Comparison of ENCODE assay signal across 8 cellular contexts in the genomic region with DNA sequence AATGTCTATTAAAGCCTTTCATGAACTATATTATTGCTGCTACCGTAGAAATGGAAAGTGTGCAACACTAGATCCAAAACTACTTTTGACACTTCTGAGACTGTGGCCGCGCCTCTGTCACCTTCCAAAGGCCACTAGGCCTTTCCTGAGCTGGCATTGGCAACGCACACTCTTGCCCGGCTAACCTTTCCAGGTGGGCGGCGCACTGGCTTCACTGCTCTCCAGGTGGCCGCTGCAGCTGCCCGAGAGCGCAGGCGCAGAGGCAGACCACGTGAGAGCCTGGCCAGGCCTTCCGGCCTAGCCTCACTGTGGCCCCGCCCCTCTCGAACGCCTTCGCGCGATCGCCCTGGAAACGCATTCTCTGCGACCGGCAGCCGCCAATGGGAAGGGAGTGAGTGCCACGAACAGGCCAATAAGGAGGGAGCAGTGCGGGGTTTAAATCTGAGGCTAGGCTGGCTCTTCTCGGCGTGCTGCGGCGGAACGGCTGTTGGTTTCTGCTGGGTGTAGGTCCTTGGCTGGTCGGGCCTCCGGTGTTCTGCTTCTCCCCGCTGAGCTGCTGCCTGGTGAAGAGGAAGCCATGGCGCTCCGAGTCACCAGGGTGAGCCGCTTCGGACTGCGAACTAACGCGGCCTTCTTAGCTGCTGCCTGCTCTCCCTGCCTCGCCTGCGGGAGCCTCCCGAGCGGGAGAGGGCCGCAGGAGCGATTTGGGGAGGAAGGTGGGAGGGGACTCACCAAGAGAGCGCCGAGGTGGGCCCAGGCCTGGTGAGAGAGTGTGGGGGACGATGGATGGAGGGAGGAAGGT. TPM values are rescaled to one million over a fixed set of nuclear protein-coding genes. Genes with fewer than 3 reads are reported as not detected.
DNase-seq lines count a peak whose midpoint lies in the region; ATAC-seq and TF ChIP-seq lines count a peak whose summit lies in the region.

TSS of gene CCNB1 (plus strand) at position 465 of the 802 bp plus-strand sequence. CDS start at position 578, 113 bp downstream.

- H3K27ac ChIP-seq in temporal lobe (ENCODE audit: low read depth, low read length) = no peak within 1 kb of the TSS

- no peak for TF ChIP-seq CTCF in GM10266 (IDR thresholded peaks at IDR 0.05; ENCODE audit: control insufficient read depth, insufficient read depth, low read depth, missing control alignments)

- DNase-seq in GM10266 (ENCODE audit: extremely low spot score) (peak; percentile 96), NCI-H1092 treated with DMSO at 0.1 percent for 48 hours (lab: John Stamatoyannopoulos, UW) (peak; percentile 95), globus pallidus (ENCODE audit: low spot score) (peak; percentile 97), occipital lobe (lab: John Stamatoyannopoulos, UW) (peak; percentile 98)
- peak; percentile 98 for DNase-seq in activated naive CD4-positive, alpha-beta T cell treated with anti-CD3 and anti-CD28 coated beads, Interleukin-2, amount 50 U/mL, for 16 hours

- ATAC-seq in HG02623 (IDR thresholded peaks at IDR 0.05; ENCODE audit: unreplicated experiment) = peak; percentile 99
- ATAC-seq in SK-N-SH treated with all-trans-retinoic acid at 6 μM for 48 hours = peak; percentile 99

TF ChIP-seq in SK-N-SH treated with all-trans-retinoic acid at 6 μM for 48 hours, 23 proteins besides CTCF, POLR2A, EP300 and RAD21:
- no peak for TF ChIP-seq ZC3H10 (CRISPR knock-in tag; IDR thresholded peaks at IDR 0.05)
- TF ChIP-seq, protein P1, sequence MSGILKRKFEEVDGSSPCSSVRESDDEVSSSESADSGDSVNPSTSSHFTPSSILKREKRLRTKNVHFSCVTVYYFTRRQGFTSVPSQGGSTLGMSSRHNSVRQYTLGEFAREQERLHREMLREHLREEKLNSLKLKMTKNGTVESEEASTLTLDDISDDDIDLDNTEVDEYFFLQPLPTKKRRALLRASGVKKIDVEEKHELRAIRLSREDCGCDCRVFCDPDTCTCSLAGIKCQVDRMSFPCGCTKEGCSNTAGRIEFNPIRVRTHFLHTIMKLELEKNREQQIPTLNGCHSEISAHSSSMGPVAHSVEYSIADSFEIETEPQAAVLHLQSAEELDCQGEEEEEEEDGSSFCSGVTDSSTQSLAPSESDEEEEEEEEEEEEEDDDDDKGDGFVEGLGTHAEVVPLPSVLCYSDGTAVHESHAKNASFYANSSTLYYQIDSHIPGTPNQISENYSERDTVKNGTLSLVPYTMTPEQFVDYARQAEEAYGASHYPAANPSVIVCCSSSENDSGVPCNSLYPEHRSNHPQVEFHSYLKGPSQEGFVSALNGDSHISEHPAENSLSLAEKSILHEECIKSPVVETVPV (CRISPR knock-in tag; IDR thresholded peaks at IDR 0.05) = no peak
- no peak for TF ChIP-seq SNAI2 (CRISPR knock-in tag; IDR thresholded peaks at IDR 0.05)
- TF ChIP-seq TCF4 (CRISPR knock-in tag; IDR thresholded peaks at IDR 0.05; ENCODE audit: borderline replicate concordance) = no peak
- TF ChIP-seq ZNF565 (CRISPR knock-in tag; conservative IDR thresholded peaks at IDR 0.05; ENCODE audit: low read depth) = no peak
- TF ChIP-seq ZFP3 (CRISPR knock-in tag; IDR thresholded peaks at IDR 0.05) = no peak
- no peak for TF ChIP-seq TOX (CRISPR knock-in tag; IDR thresholded peaks at IDR 0.05; ENCODE audit: borderline replicate concordance)
- no peak for TF ChIP-seq POU6F1 (CRISPR knock-in tag; IDR thresholded peaks at IDR 0.05; ENCODE audit: borderline replicate concordance, low read depth)
- no peak for TF ChIP-seq ZNF8 (CRISPR knock-in tag; IDR thresholded peaks at IDR 0.05)

RNA-seq across cellular contexts. Expression of gene CCNB1, which starts in this region (rescaled TPM):
- total RNA-seq in occipital lobe (25.0 TPM), temporal lobe (14.0 TPM)
